In genomic region chr1:222424826-222425225, GRCh38 we compare ENCODE assay signal across 11 cellular contexts.
"Had no signal": no experiment of that assay in that cellular context is flagged by ENCODE, and none has a peak within 500 bp of the region (broad histone marks: within the 10 kb centered on the region; RNA-seq: fewer than 3 reads in every experiment).

No MANE protein-coding gene starts in this region.

- H3K4me3 ChIP-seq: GM23248, GM23338, HAP-1 had no signal

- H3K4me2 ChIP-seq: GM23338 had no signal

- FAIRE-seq: H1, H54 had no signal

- H3K9ac ChIP-seq: GM23248 had no signal

- H3K27ac ChIP-seq: GM23248 had no signal

- H3K36me3 ChIP-seq: HAP-1 had no signal

- DNase-seq: GM23248, GOT3, H7, H9, HCEC 1CT, HFFc6 had no signal

- H3K4me1 ChIP-seq: HAP-1 had no signal

- H3K9me3 ChIP-seq: HAP-1 had no signal

- H2AFZ ChIP-seq: GM23248, GM23338 had no signal

- ATAC-seq: GM23338, HCT116 had no signal
